In genomic region chr14:68796418-68797101, GRCh38 we compare ENCODE assay signal across 8 cellular contexts. TPM values are rescaled to one million over a fixed set of nuclear protein-coding genes. Genes with fewer than 3 reads are reported as not detected.
DNase-seq lines count a peak whose midpoint lies in the region; ATAC-seq and TF ChIP-seq lines count a peak whose summit lies in the region.

No MANE protein-coding gene starts in this region.

- peak overlapping the region; percentile 95 for H3K4me3 Mint-ChIP-seq in HFFc6

- peaks cover 20% of the 10 kb centered on the region for H3K27me3 Mint-ChIP-seq in HFFc6 (ENCODE audit: insufficient read depth)

- H3K4me1 Mint-ChIP-seq in HFFc6 (ENCODE audit: low read depth) = peaks cover 51% of the 10 kb centered on the region

- DNase-seq in HFFc6 = no peak
- peak; percentile 32 to 44 for DNase-seq in activated T-cell treated with anti-CD3 and anti-CD28 coated beads, Interleukin-2, amount 50 U/mL, for 48 hours
- DNase-seq in iPS DF 4.7 (ENCODE audit: extremely low read depth, low spot score) = peak; percentile 93
- DNase-seq in stimulated activated CD8-positive, alpha-beta memory T cell treated with anti-CD3 and anti-CD28 coated beads, Interleukin-4, amount 100 ng/mL, for 48 hours = peak; percentile 30
- DNase-seq in GF-D8 (lab: John Stamatoyannopoulos, UW) = no peak
- DNase-seq in UCSD-AML1 (lab: John Stamatoyannopoulos, UW; ENCODE audit: unreplicated experiment) = no peak
- DNase-seq in medulla oblongata (ENCODE audit: extremely low spot score) = no peak

- ATAC-seq in HG03354 (IDR thresholded peaks at IDR 0.05; ENCODE audit: poor library complexity, severe bottlenecking, unreplicated experiment) = no peak

- H3K36me3 Mint-ChIP-seq in HFFc6 (ENCODE audit: low read depth) = peaks cover 23% of the 10 kb centered on the region

- H3K9me3 Mint-ChIP-seq in HFFc6 = peaks cover 13% of the 10 kb centered on the region

- no peak for TF ChIP-seq CTCF in HFFc6 (IDR thresholded peaks at IDR 0.05)

- H3K27ac Mint-ChIP-seq in HFFc6 = peak overlapping the region; percentile 99

RNA-seq across cellular contexts. Expression of gene ZFP36L1, which starts 3.7 kb away (rescaled TPM):
- 100 to 1,000 TPM; 135 to 161 (median 144) TPM for total RNA-seq in HFFc6 (2021; fragmentation: NEBNext Ultra II Directional; extraction: Animal tissue kit (Norgen Biotek cat#: 25700))

Comparison
In these comparisons a context has a peak if more than half of its experiments do, and no peak if none do; other contexts are left out.
1. DNase-seq: peak in activated T-cell treated with anti-CD3 and anti-CD28 coated beads, Interleukin-2, amount 50 U/mL, for 48 hours (2 of 2), iPS DF 4.7 (single experiment) and stimulated activated CD8-positive, alpha-beta memory T cell treated with anti-CD3 and anti-CD28 coated beads, Interleukin-4, amount 100 ng/mL, for 48 hours (single experiment); none in HFFc6 (single experiment), GF-D8 (single experiment), UCSD-AML1 (single experiment) and medulla oblongata (single experiment).